ENCODE assay signal across 11 cellular contexts in the genomic region with DNA sequence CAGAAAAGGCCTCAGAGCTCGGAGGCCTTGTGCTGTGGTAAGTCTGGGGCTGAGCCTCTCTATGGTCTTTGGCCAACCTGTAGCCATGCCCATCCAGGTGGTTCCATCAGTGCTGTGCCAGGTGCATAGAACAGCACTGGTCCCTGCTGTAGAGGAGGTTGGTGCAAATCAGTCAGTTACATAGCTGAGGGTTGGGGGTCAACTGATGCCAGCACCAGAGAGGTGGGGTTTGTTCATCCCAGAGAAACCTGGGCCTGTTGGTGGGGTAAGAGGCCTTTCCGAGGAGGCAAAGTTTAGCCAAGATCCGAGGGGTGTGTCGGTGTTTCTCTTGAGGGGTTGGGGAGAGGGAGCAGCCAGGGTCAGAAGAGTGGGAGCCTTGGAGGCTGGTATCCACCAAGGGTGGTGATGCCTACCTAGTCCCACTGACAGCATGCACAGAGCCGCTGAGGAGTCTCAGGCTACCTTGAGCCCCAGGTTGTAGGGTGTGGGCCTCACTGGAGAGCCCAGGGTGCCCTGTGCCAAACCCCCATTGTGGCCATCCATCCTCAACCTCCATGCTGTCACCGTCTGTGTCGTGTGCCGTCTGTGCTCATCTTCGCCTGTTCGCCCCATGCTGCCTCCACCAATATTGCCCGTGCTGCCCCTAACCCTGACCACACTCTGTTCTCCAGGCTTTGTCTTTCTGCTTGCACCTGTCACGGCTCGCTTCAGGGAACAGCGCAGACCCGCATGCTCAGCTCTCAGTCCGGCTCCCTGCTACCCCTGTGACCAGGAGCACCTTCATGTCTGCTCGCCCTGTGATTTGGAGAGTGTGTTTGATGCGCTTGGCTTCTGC.
"Had no signal": no experiment of that assay in that cellular context is flagged by ENCODE, and none has a peak within 500 bp of the region (broad histone marks: within the 10 kb centered on the region; RNA-seq: fewer than 3 reads in every experiment).

No MANE protein-coding gene starts in this region.

- H3K27me3 Mint-ChIP-seq: activated naive CD8-positive, alpha-beta T cell treated with anti-CD3 and anti-CD28 coated beads for 36 hours; naive B cell had no signal

- H3K27ac ChIP-seq: colonic mucosa, epithelial cell of prostate, psoas muscle, SJCRH30, transverse colon had no signal

- H3K4me3 Mint-ChIP-seq: activated naive CD8-positive, alpha-beta T cell treated with anti-CD3 and anti-CD28 coated beads for 36 hours; naive B cell; T-helper 2 cell treated with Interferon-gamma antibody and Interleukin-4, amounts not matched to agents 5 μg/mL and 100 μg/mL, for 36 hours had no signal

- H3K27ac Mint-ChIP-seq: activated naive CD8-positive, alpha-beta T cell treated with anti-CD3 and anti-CD28 coated beads for 36 hours; T-helper 2 cell treated with Interferon-gamma antibody and Interleukin-4, amounts not matched to agents 5 μg/mL and 100 μg/mL, for 36 hours had no signal

- H3K36me3 Mint-ChIP-seq: naive B cell had no signal

- ATAC-seq: gastroesophageal sphincter, psoas muscle had no signal

- H3K9me3 Mint-ChIP-seq: activated naive CD8-positive, alpha-beta T cell treated with anti-CD3 and anti-CD28 coated beads for 36 hours; naive B cell; T-helper 2 cell treated with Interferon-gamma antibody and Interleukin-4, amounts not matched to agents 5 μg/mL and 100 μg/mL, for 36 hours had no signal

- DNase-seq: activated naive CD8-positive, alpha-beta T cell treated with anti-CD3 and anti-CD28 coated beads for 36 hours; activated T-cell treated with anti-CD3 and anti-CD28 coated beads, Interleukin-2, amount 50 U/mL, for 1 hour; colonic mucosa; effector CD4-positive, alpha-beta T cell; naive B cell; psoas muscle; SJCRH30; transverse colon had no signal

- H3K4me1 Mint-ChIP-seq: naive B cell had no signal
